ENCODE assay signal across 14 cellular contexts in genomic region chr6:20463396-20463795, GRCh38.
DNase-seq lines count a peak whose midpoint lies in the region; ATAC-seq and TF ChIP-seq lines count a peak whose summit lies in the region.
"Had no signal": no experiment of that assay in that cellular context is flagged by ENCODE, and none has a peak within 500 bp of the region (broad histone marks: within the 10 kb centered on the region; RNA-seq: fewer than 3 reads in every experiment).

No MANE protein-coding gene starts in this region.

- H3K27me3 ChIP-seq in psoas muscle (ENCODE audit: insufficient read depth in 3 of 3, low read length in 2 of 3): no peaks in the 10 kb centered on the region
- H3K27me3 ChIP-seq in Peyer's patch: no peaks in the 10 kb centered on the region
- H3K27me3 ChIP-seq: pancreas had no signal

- H3K4me3 ChIP-seq in psoas muscle (no peak overlapping the region), Peyer's patch (no peak overlapping the region)
- H3K4me3 ChIP-seq: lung, pancreas had no signal

- 94 to 97% (median 95%) methylated on average over 5 of the region's 5 CpGs for WGBS in psoas muscle, 3 donors

- peaks cover 18 to 39% of the 10 kb centered on the region in 2 donors for H3K4me1 Mint-ChIP-seq in stimulated activated naive B cell treated with anti-CD40 and anti-IgM and Interleukin-4, amounts not matched to agents 10 μg/mL and 1 μg/mL and 100 μg/mL, for 72 hours

- TF ChIP-seq CTCF in psoas muscle (IDR thresholded peaks at IDR 0.05) (no peak), Peyer's patch (IDR thresholded peaks at IDR 0.05) (no peak)

- peak overlapping the region; percentile 68 for H3K27ac Mint-ChIP-seq in stimulated activated naive B cell treated with anti-CD40 and anti-IgM and Interleukin-4, amounts not matched to agents 10 μg/mL and 1 μg/mL and 100 μg/mL, for 72 hours

- no peak for TF ChIP-seq POLR2A in Peyer's patch (IDR thresholded peaks at IDR 0.05)

- H3K4me1 ChIP-seq in psoas muscle (no peaks in the 10 kb centered on the region), Peyer's patch (no peaks in the 10 kb centered on the region)
- H3K4me1 ChIP-seq: pancreas had no signal

- ATAC-seq in GM18907 (IDR thresholded peaks at IDR 0.05; ENCODE audit: unreplicated experiment): peak; percentile 67
- ATAC-seq in GM21717 (IDR thresholded peaks at IDR 0.05; ENCODE audit: unreplicated experiment): peak; percentile 56
- ATAC-seq in HG03342 (IDR thresholded peaks at IDR 0.05; ENCODE audit: unreplicated experiment): peak; percentile 72
- ATAC-seq in stimulated activated naive B cell treated with anti-CD40 and anti-IgM and Interleukin-4, amounts not matched to agents 10 μg/mL and 1 μg/mL and 100 μg/mL, for 72 hours (replicated peaks): peak; percentile 59 to 74
- no peak for ATAC-seq in psoas muscle
- ATAC-seq: pancreas had no signal

- no peaks in the 10 kb centered on the region for H3K27me3 Mint-ChIP-seq in stimulated activated naive B cell treated with anti-CD40 and anti-IgM and Interleukin-4, amounts not matched to agents 10 μg/mL and 1 μg/mL and 100 μg/mL, for 72 hours

- H3K36me3 ChIP-seq in psoas muscle (ENCODE audit: insufficient read depth in 1 of 2, low read depth in 1 of 2) (no peaks in the 10 kb centered on the region), Peyer's patch (no peaks in the 10 kb centered on the region)
- H3K36me3 ChIP-seq: pancreas had no signal

- peak overlapping the region in 1 of 2 donors; percentile 36 for H3K4me3 Mint-ChIP-seq in stimulated activated naive B cell treated with anti-CD40 and anti-IgM and Interleukin-4, amounts not matched to agents 10 μg/mL and 1 μg/mL and 100 μg/mL, for 72 hours

- peak; percentile 10 for DNase-seq in stimulated activated naive B cell treated with anti-CD40 and anti-IgM and Interleukin-4, amounts not matched to agents 10 μg/mL and 1 μg/mL and 100 μg/mL, for 72 hours
- no peak for DNase-seq in psoas muscle
- DNase-seq in Peyer's patch: no peak
- DNase-seq in dedifferentiated amniotic fluid mesenchymal stem cell (ENCODE audit: extremely low spot score): no peak
- DNase-seq: activated T-cell treated with anti-CD3 and anti-CD28 coated beads, Interleukin-2, amount 50 U/mL, for 48 hours; hippocampal formation; NCI-H345; pancreas; stimulated activated naive CD4-positive, alpha-beta T cell had no signal

- H3K9me3 ChIP-seq in psoas muscle (no peaks in the 10 kb centered on the region), Peyer's patch (no peaks in the 10 kb centered on the region)
- H3K9me3 ChIP-seq: pancreas had no signal

- intact Hi-C loops in psoas muscle (cut with DNase I): no loop called here

- H3K27ac ChIP-seq in psoas muscle (no peak overlapping the region), Peyer's patch (no peak overlapping the region)
- H3K27ac ChIP-seq: pancreas, VCaP had no signal

- H3K9me3 Mint-ChIP-seq in stimulated activated naive B cell treated with anti-CD40 and anti-IgM and Interleukin-4, amounts not matched to agents 10 μg/mL and 1 μg/mL and 100 μg/mL, for 72 hours: peaks cover 6 to 8% of the 10 kb centered on the region in 2 donors

- H3K36me3 Mint-ChIP-seq in stimulated activated naive B cell treated with anti-CD40 and anti-IgM and Interleukin-4, amounts not matched to agents 10 μg/mL and 1 μg/mL and 100 μg/mL, for 72 hours: peaks cover 37 to 63% of the 10 kb centered on the region in 2 donors

Comparison
In these comparisons a context has a peak if more than half of its experiments do, and no peak if none do; other contexts are left out.
1. ATAC-seq: peak in GM18907 (single experiment), GM21717 (single experiment), HG03342 (single experiment) and stimulated activated naive B cell treated with anti-CD40 and anti-IgM and Interleukin-4, amounts not matched to agents 10 μg/mL and 1 μg/mL and 100 μg/mL, for 72 hours (2 of 2); none in psoas muscle (0 of 4).